In genomic region chr13:36031490-36031889, GRCh38 we compare ENCODE assay signal across 14 cellular contexts.
"Had no signal": no experiment of that assay in that cellular context is flagged by ENCODE, and none has a peak within 500 bp of the region (broad histone marks: within the 10 kb centered on the region; RNA-seq: fewer than 3 reads in every experiment).

No MANE protein-coding gene starts in this region.

- H3K4me3 Mint-ChIP-seq: activated B cell treated with CpG ODN at 0.5 μM for 24 hours; activated CD4-positive, alpha-beta memory T cell treated with anti-CD3 and anti-CD28 coated beads, Interleukin-2, amount 10 ng/mL, durations not matched to agents 7 days and 5 days; activated CD8-positive, alpha-beta memory T cell treated with anti-CD3 and anti-CD28 coated beads, Interleukin-2, amount 10 ng/mL, durations not matched to agents 7 days and 5 days; activated naive CD8-positive, alpha-beta T cell treated with anti-CD3 and anti-CD28 coated beads for 36 hours; naive thymus-derived CD8-positive, alpha-beta T cell had no signal

- H3K27me3 Mint-ChIP-seq: activated B cell treated with CpG ODN at 0.5 μM for 24 hours; activated CD4-positive, alpha-beta memory T cell treated with anti-CD3 and anti-CD28 coated beads, Interleukin-2, amount 10 ng/mL, durations not matched to agents 7 days and 5 days; activated CD8-positive, alpha-beta memory T cell treated with anti-CD3 and anti-CD28 coated beads, Interleukin-2, amount 10 ng/mL, durations not matched to agents 7 days and 5 days; activated naive CD8-positive, alpha-beta T cell treated with anti-CD3 and anti-CD28 coated beads for 36 hours had no signal

- H3K27ac Mint-ChIP-seq: activated B cell treated with CpG ODN at 0.5 μM for 24 hours; activated CD4-positive, alpha-beta memory T cell treated with anti-CD3 and anti-CD28 coated beads, Interleukin-2, amount 10 ng/mL, durations not matched to agents 7 days and 5 days; activated CD8-positive, alpha-beta memory T cell treated with anti-CD3 and anti-CD28 coated beads, Interleukin-2, amount 10 ng/mL, durations not matched to agents 7 days and 5 days; activated naive CD8-positive, alpha-beta T cell treated with anti-CD3 and anti-CD28 coated beads for 36 hours; naive thymus-derived CD8-positive, alpha-beta T cell had no signal

- H3K9me3 ChIP-seq: breast epithelium, tibial artery had no signal

- H3K27me3 ChIP-seq: breast epithelium, tibial artery had no signal

- DNase-seq: activated B cell treated with CpG ODN at 0.5 μM for 24 hours; activated CD4-positive, alpha-beta memory T cell treated with anti-CD3 and anti-CD28 coated beads, Interleukin-2, amount 10 ng/mL, durations not matched to agents 7 days and 5 days; activated CD4-positive, alpha-beta T cell treated with anti-CD3 and anti-CD28 coated beads for 48 hours; activated CD8-positive, alpha-beta memory T cell treated with anti-CD3 and anti-CD28 coated beads, Interleukin-2, amount 10 ng/mL, durations not matched to agents 7 days and 5 days; activated naive CD8-positive, alpha-beta T cell treated with anti-CD3 and anti-CD28 coated beads for 36 hours; stimulated activated CD4-positive, alpha-beta T cell treated with anti-CD3 and anti-CD28 coated beads, Interleukin-12 subunit alpha, Interleukin-12 subunit beta, amount 100 ng/mL, for 4 hours; stimulated activated CD4-positive, alpha-beta T cell treated with anti-CD3 and anti-CD28 coated beads, Interleukin-1b, Interleukin-23, amount 100 ng/mL, for 48 hours; stimulated activated naive CD4-positive, alpha-beta T cell treated with Interleukin-2 at 50 U/mL for 16 hours; T-helper 1 cell; T-helper 9 cell had no signal

- H3K9me3 Mint-ChIP-seq: activated naive CD8-positive, alpha-beta T cell treated with anti-CD3 and anti-CD28 coated beads for 36 hours had no signal

- ATAC-seq: activated CD8-positive, alpha-beta memory T cell treated with anti-CD3 and anti-CD28 coated beads, Interleukin-2, amount 10 ng/mL, durations not matched to agents 7 days and 5 days; naive thymus-derived CD8-positive, alpha-beta T cell had no signal

- H3K4me1 Mint-ChIP-seq: activated B cell treated with CpG ODN at 0.5 μM for 24 hours; activated CD4-positive, alpha-beta memory T cell treated with anti-CD3 and anti-CD28 coated beads, Interleukin-2, amount 10 ng/mL, durations not matched to agents 7 days and 5 days; activated CD8-positive, alpha-beta memory T cell treated with anti-CD3 and anti-CD28 coated beads, Interleukin-2, amount 10 ng/mL, durations not matched to agents 7 days and 5 days; activated naive CD8-positive, alpha-beta T cell treated with anti-CD3 and anti-CD28 coated beads for 36 hours; naive thymus-derived CD8-positive, alpha-beta T cell had no signal

- H3K4me3 ChIP-seq: coronary artery, tibial artery had no signal

- H3K27ac ChIP-seq: coronary artery, tibial artery had no signal

- H3K36me3 Mint-ChIP-seq: activated CD8-positive, alpha-beta memory T cell treated with anti-CD3 and anti-CD28 coated beads, Interleukin-2, amount 10 ng/mL, durations not matched to agents 7 days and 5 days; activated naive CD8-positive, alpha-beta T cell treated with anti-CD3 and anti-CD28 coated beads for 36 hours; naive thymus-derived CD8-positive, alpha-beta T cell had no signal

- H3K36me3 ChIP-seq: breast epithelium, tibial artery had no signal
